8 cellular contexts compared by ENCODE assay signal in genomic region chr16:27204232-27204915, GRCh38. TPM values are rescaled to one million over a fixed set of nuclear protein-coding genes. Genes with fewer than 3 reads are reported as not detected.
DNase-seq lines count a peak whose midpoint lies in the region; FAIRE-seq and TF ChIP-seq lines count a peak whose summit lies in the region.

No MANE protein-coding gene starts in this region.

- 37% methylated on average over 23 of the region's 23 CpGs for WGBS in HUES64
- WGBS in adrenal gland, 4 donors = 32 to 89% (median 34%) methylated on average over 9 to 23 of the region's 23 CpGs
- 31% methylated on average over 18 of the region's 23 CpGs for WGBS in suprapubic skin

- no peaks in the 10 kb centered on the region for H3K9me3 Mint-ChIP-seq in CD14-positive monocyte

- dilution Hi-C loops in keratinocyte (cut with MboI; ENCODE audit: extremely low pct_ligation_motif_present, low sequenced_read_pairs) = no loop called here

- H3K27me3 ChIP-seq in HUES64 (ENCODE audit: insufficient read depth, low read length) (no peaks in the 10 kb centered on the region), adrenal gland (no peaks in the 10 kb centered on the region), keratinocyte (ENCODE audit: control insufficient read depth, extremely low read depth, insufficient read depth, low read length) (no peaks in the 10 kb centered on the region), suprapubic skin (no peaks in the 10 kb centered on the region)

- H4K20me1 ChIP-seq in keratinocyte (ENCODE audit: control insufficient read depth, extremely low read depth, insufficient read depth, low read length) = no peaks in the 10 kb centered on the region

- intact Hi-C loops in CD14-positive monocyte (cut with micrococcal nuclease) (loop anchor here in 1 of 2 donors (10.0 kb wide), 1 partner anchor 340 kb away; the partner anchor contains the start of gene GTF3C1), adrenal gland (cut with DNase I) (no loop called here)

- TF ChIP-seq CTCF in CD14-positive monocyte (IDR thresholded peaks at IDR 0.05) (no peak), adrenal gland (IDR thresholded peaks at IDR 0.05) (no peak), keratinocyte (optimal IDR thresholded peaks at IDR 0.05 in 1 of 3, IDR thresholded peaks at IDR 0.05 in 1 of 3, conservative IDR thresholded peaks at IDR 0.05 in 1 of 3; ENCODE audit: extremely low read depth in 1 of 3, insufficient read depth in 2 of 3, low read length in 3 of 3) (no peak), suprapubic skin (IDR thresholded peaks at IDR 0.05) (no peak)

- no peak for TF ChIP-seq POLR2A in adrenal gland (IDR thresholded peaks at IDR 0.05)
- TF ChIP-seq POLR2A in suprapubic skin (IDR thresholded peaks at IDR 0.05) = no peak

- peak overlapping the region; percentile 98 to 100 (median 99) for H3K27ac Mint-ChIP-seq in CD14-positive monocyte

- no peaks in the 10 kb centered on the region for H3K9me1 ChIP-seq in keratinocyte (ENCODE audit: control insufficient read depth, extremely low read depth, insufficient read depth, low read length)

- H3K36me3 Mint-ChIP-seq in CD14-positive monocyte = peaks cover 0 to 10% of the 10 kb centered on the region in 2 donors

- H3K4me3 ChIP-seq in HUES64 (ENCODE audit: low read length) (peak overlapping the region; percentile 89), adrenal gland (peak overlapping the region in 3 of 4 donors; percentile 28 to 67 (median 53)), keratinocyte (ENCODE audit: control insufficient read depth in 2 of 3, extremely low read depth in 1 of 3, insufficient read depth in 2 of 3, low read depth in 1 of 3, low read length in 3 of 3) (peak overlapping the region; percentile 53 to 93 (median 90)), suprapubic skin (peak overlapping the region; percentile 76)

- 0 out of 2 replicates have a peak, but pooled peaks cover 8% of the 10 kb centered on the region for H3K4me1 ChIP-seq in HUES64 (ENCODE audit: insufficient read depth, low read length)
- H3K4me1 ChIP-seq in adrenal gland (replicated peaks in 1 of 2) = peaks cover 11 to 13% of the 10 kb centered on the region in 2 donors
- H3K4me1 ChIP-seq in keratinocyte (ENCODE audit: control insufficient read depth, extremely low read depth, insufficient read depth, low read length) = peaks cover 12% of the 10 kb centered on the region
- peaks cover 15% of the 10 kb centered on the region for H3K4me1 ChIP-seq in suprapubic skin

- H3K27me3 Mint-ChIP-seq in CD14-positive monocyte (ENCODE audit: low read depth in 3 of 3) = peaks cover 0 to 2% (median 0%) of the 10 kb centered on the region in 3 donors

- H2AFZ ChIP-seq in keratinocyte (ENCODE audit: control insufficient read depth, low read length) = peak overlapping the region; percentile 95

- H3K9me3 ChIP-seq in HUES64 (ENCODE audit: insufficient read depth, low read depth, low read length) (no peaks in the 10 kb centered on the region), adrenal gland (replicated peaks in 1 of 3) (no peaks in the 10 kb centered on the region), keratinocyte (ENCODE audit: control insufficient read depth, low read depth, low read length) (no peaks in the 10 kb centered on the region), suprapubic skin (no peaks in the 10 kb centered on the region)

- no peak for FAIRE-seq in keratinocyte (lab: Jason Lieb, UNC)

- H3K27ac ChIP-seq in HUES64 (ENCODE audit: low read depth, low read length) (peak overlapping the region; percentile 96), adrenal gland (peak overlapping the region; percentile 79 to 97 (median 95)), keratinocyte (ENCODE audit: control insufficient read depth, insufficient read depth, low read length) (peak overlapping the region; percentile 75), suprapubic skin (peak overlapping the region; percentile 98)

- peaks cover 29% of the 10 kb centered on the region for H3K4me1 Mint-ChIP-seq in CD14-positive monocyte

- H3K79me2 ChIP-seq in keratinocyte (ENCODE audit: control insufficient read depth, insufficient read depth, low read length) = no peaks in the 10 kb centered on the region

- H3K36me3 ChIP-seq in HUES64 (ENCODE audit: insufficient read depth, low read length) (no peaks in the 10 kb centered on the region), adrenal gland (replicated peaks in 1 of 2) (no peaks in the 10 kb centered on the region), keratinocyte (ENCODE audit: control insufficient read depth in 2 of 2, extremely low read depth in 1 of 2, insufficient read depth in 2 of 2, low read length in 2 of 2) (no peaks in the 10 kb centered on the region), suprapubic skin (no peaks in the 10 kb centered on the region)

- TF ChIP-seq EP300 in suprapubic skin (IDR thresholded peaks at IDR 0.05) = no peak

- peak overlapping the region; percentile 90 to 98 for H3K4me3 Mint-ChIP-seq in CD14-positive monocyte

- H3K9ac ChIP-seq in HUES64 (ENCODE audit: low read depth, low read length) (peak overlapping the region; percentile 94), keratinocyte (ENCODE audit: control insufficient read depth, extremely low read depth, insufficient read depth, low read length) (peak overlapping the region; percentile 98)

- DNase-seq in CD14-positive monocyte (ENCODE audit: low spot score) (no peak), adrenal gland (no peak), keratinocyte (ENCODE audit: low read depth, low spot score) (no peak), suprapubic skin (ENCODE audit: low spot score in 2 of 2) (no peak), retina (no peak), islet precursor cell (no peak)
- DNase-seq in stimulated activated CD4-positive, alpha-beta T cell treated with anti-CD3 and anti-CD28 coated beads, Interleukin-4, amount 100 ng/mL, for 4 hours = no peak

- peak overlapping the region; percentile 98 for H3K4me2 ChIP-seq in keratinocyte (ENCODE audit: control insufficient read depth, extremely low read depth, insufficient read depth, low read depth, low read length)

RNA-seq across cellular contexts. Expression of gene KDM8, which starts 1.0 kb away (rescaled TPM):
- polyA plus RNA-seq in CD14-positive monocyte = 1 to 10 TPM in 1 of 2 donors, under 1 TPM in 1; 0.40 to 1.5 TPM
- polyA plus RNA-seq in HUES64 (2013, experiment 1 of 2) = 8.0 TPM
- polyA plus RNA-seq in HUES64 (2013, experiment 2 of 2) = 8.6 TPM
- 10 to 100 TPM in 2 of 8 donors, 1 to 10 TPM in 6; 3.4 to 10.8 (median 6.8) TPM for total RNA-seq in adrenal gland
- polyA plus RNA-seq in adrenal gland = 10 to 100 TPM in 2 of 3 donors, 1 to 10 TPM in 1; 3.7 to 14.6 (median 11.5) TPM
- polyA plus RNA-seq in keratinocyte = 1.5 to 2.3 TPM (median 2.0 TPM) in 3 replicates
- 0.42 TPM for polyA plus RNA-seq in keratinocyte (2011; ENCODE audit: low read depth)
- 0.56 and 1.2 TPM in 2 replicates for polyA plus RNA-seq in keratinocyte (2011; cell fraction: cytosol; rRNA removed)
- 4.0 and 4.1 TPM in 2 replicates for polyA plus RNA-seq in keratinocyte (2011; cell fraction: nucleus; rRNA removed)
- 0.59 and 2.5 TPM in 2 replicates for polyA plus RNA-seq in keratinocyte (2012; ENCODE audit: low replicate concordance)
- 1.2 to 4.4 TPM (median 1.9 TPM) in 3 replicates for polyA minus RNA-seq in keratinocyte
- polyA minus RNA-seq in keratinocyte (2011; cell fraction: cytosol; rRNA and poly(A)+ RNA removed) = not detected
- polyA minus RNA-seq in keratinocyte (2011; cell fraction: nucleus; rRNA and poly(A)+ RNA removed) = 3.0 and 4.3 TPM in 2 replicates
- total RNA-seq in suprapubic skin = 1 to 10 TPM; 1.3 to 5.0 (median 3.7) TPM
